In genomic region chr17:45371414-45372324, GRCh38 we compare ENCODE assay signal across 8 cellular contexts. TPM values are rescaled to one million over a fixed set of nuclear protein-coding genes. Genes with fewer than 3 reads are reported as not detected.
DNase-seq lines count a peak whose midpoint lies in the region; ATAC-seq and TF ChIP-seq lines count a peak whose summit lies in the region.

No MANE protein-coding gene starts in this region.

- no peaks in the 10 kb centered on the region for H3K36me3 Mint-ChIP-seq in activated T-cell treated with anti-CD3 and anti-CD28 coated beads, Interleukin-2, amount 50 U/mL, for 4 hours (ENCODE audit: insufficient read depth)
- H3K36me3 Mint-ChIP-seq in nephron (ENCODE audit: low read depth) = no peaks in the 10 kb centered on the region

- no peaks in the 10 kb centered on the region for H3K27me3 ChIP-seq in tibial artery

- peaks cover 0 to 36% (median 24%) of the 10 kb centered on the region in 4 donors for H3K4me1 ChIP-seq in tibial artery

- peak overlapping the region; percentile 10 to 25 for H3K4me3 ChIP-seq in foreskin fibroblast (ENCODE audit: low read depth in 1 of 2, low read length in 2 of 2)
- H3K4me3 ChIP-seq in tibial artery = peak overlapping the region; percentile 36 to 50

- no peaks in the 10 kb centered on the region for H3K9me3 Mint-ChIP-seq in activated T-cell treated with anti-CD3 and anti-CD28 coated beads, Interleukin-2, amount 50 U/mL, for 4 hours
- H3K9me3 Mint-ChIP-seq in nephron = no peaks in the 10 kb centered on the region

- peak overlapping the region; percentile 9 for H3K4me3 Mint-ChIP-seq in activated T-cell treated with anti-CD3 and anti-CD28 coated beads, Interleukin-2, amount 50 U/mL, for 4 hours
- H3K4me3 Mint-ChIP-seq in nephron = peak overlapping the region; percentile 57 to 74 (median 65)

- no peaks in the 10 kb centered on the region for H3K9me3 ChIP-seq in tibial artery

- H3K27ac Mint-ChIP-seq in nephron = peak overlapping the region; percentile 30 to 85 (median 62)

- TF ChIP-seq CTCF in foreskin fibroblast (IDR thresholded peaks at IDR 0.05; ENCODE audit: low read depth, low read length) (no peak), nephron (IDR thresholded peaks at IDR 0.05; ENCODE audit: unreplicated experiment in 3 of 3) (no peak), tibial artery (IDR thresholded peaks at IDR 0.05) (no peak)

- peak overlapping the region; percentile 66 to 68 for H3K27ac ChIP-seq in tibial artery

- no peaks in the 10 kb centered on the region for H3K36me3 ChIP-seq in tibial artery

- peaks cover 13% of the 10 kb centered on the region for H3K27me3 Mint-ChIP-seq in activated T-cell treated with anti-CD3 and anti-CD28 coated beads, Interleukin-2, amount 50 U/mL, for 4 hours (ENCODE audit: low read depth)
- H3K27me3 Mint-ChIP-seq in nephron (ENCODE audit: low read depth) = peaks cover 20% of the 10 kb centered on the region

- peaks cover 15% of the 10 kb centered on the region for H3K4me1 Mint-ChIP-seq in activated T-cell treated with anti-CD3 and anti-CD28 coated beads, Interleukin-2, amount 50 U/mL, for 4 hours (ENCODE audit: low read depth)
- H3K4me1 Mint-ChIP-seq in nephron = peaks cover 25% of the 10 kb centered on the region

- intact Hi-C loops in tibial artery (cut with DNase I; ENCODE audit: low total_unique reads) = no loop called here

- ATAC-seq in activated T-cell treated with anti-CD3 and anti-CD28 coated beads, Interleukin-2, amount 50 U/mL, for 4 hours = peak; percentile 84 to 92
- ATAC-seq in HG03442 (IDR thresholded peaks at IDR 0.05; ENCODE audit: unreplicated experiment) (no peak), HG03521 (IDR thresholded peaks at IDR 0.05; ENCODE audit: unreplicated experiment) (no peak)

- DNase-seq in AG08396 (ENCODE audit: low spot score) (peak; percentile 96), HK-2 (ENCODE audit: unreplicated experiment) (peak; percentile 96), foreskin fibroblast (peak; percentile 98 to 99), tibial artery (peak; percentile 61 to 88)
- no peak for DNase-seq in activated T-cell treated with anti-CD3 and anti-CD28 coated beads, Interleukin-2, amount 50 U/mL, for 4 hours

RNA-seq across cellular contexts. Expression of gene MAP3K14, which starts 54.8 kb away (rescaled TPM):
- total RNA-seq in activated T-cell treated with anti-CD3 and anti-CD28 coated beads, Interleukin-2, amount 50 U/mL, for 4 hours = 10 to 100 TPM; 76.3 to 88.2 (median 85.8) TPM

Comparison
In these comparisons a context has a peak if more than half of its experiments do, and no peak if none do; other contexts are left out.
1. ATAC-seq: peak in activated T-cell treated with anti-CD3 and anti-CD28 coated beads, Interleukin-2, amount 50 U/mL, for 4 hours (2 of 2); none in HG03442 (single experiment) and HG03521 (single experiment).